ENCODE assay signal across 23 cellular contexts in the genomic region with DNA sequence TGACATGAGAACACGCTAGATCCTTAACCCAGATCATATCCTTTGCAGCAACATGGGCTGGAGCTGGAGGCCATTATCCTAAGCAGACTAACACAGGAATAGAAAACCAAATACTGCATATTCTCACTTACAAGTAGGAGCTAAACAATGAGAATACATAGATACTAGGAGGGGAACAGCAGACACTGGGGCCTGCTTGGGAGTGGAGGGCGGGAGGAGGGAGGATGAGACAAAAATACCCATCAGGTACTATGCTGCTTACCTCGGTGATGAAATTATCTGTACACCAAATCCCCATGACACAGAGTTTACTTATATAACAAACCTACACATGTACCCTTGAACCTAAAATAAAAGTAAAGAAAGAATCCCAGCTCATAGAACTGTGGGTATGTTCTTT. TPM values are rescaled to one million over a fixed set of nuclear protein-coding genes. Genes with fewer than 3 reads are reported as not detected.
DNase-seq lines count a peak whose midpoint lies in the region; ATAC-seq, FAIRE-seq and TF ChIP-seq lines count a peak whose summit lies in the region.
"Had no signal": no experiment of that assay in that cellular context is flagged by ENCODE, and none has a peak within 500 bp of the region (broad histone marks: within the 10 kb centered on the region; RNA-seq: fewer than 3 reads in every experiment).

No MANE protein-coding gene starts in this region.

- no peaks in the 10 kb centered on the region for H4K20me1 ChIP-seq in SK-N-SH (ENCODE audit: insufficient read depth)
- peaks cover 19% of the 10 kb centered on the region for H4K20me1 ChIP-seq in astrocyte (ENCODE audit: insufficient read depth, low read length)

- H3K27ac Mint-ChIP-seq in CD8-positive, alpha-beta T cell = peak overlapping the region; percentile 10
- H3K27ac Mint-ChIP-seq in astrocyte (ENCODE audit: unreplicated experiment) (no peak overlapping the region), nephron (peak overlapping the region in 2 of 3 experiments; percentile 74 to 94)

- ATAC-seq in SK-N-SH treated with all-trans-retinoic acid at 6 μM for 48 hours = no peak
- no peak for ATAC-seq in CD8-positive, alpha-beta T cell
- ATAC-seq in left lobe of liver = no peak
- ATAC-seq: heart left ventricle had no signal

- no peaks in the 10 kb centered on the region for H3K27me3 Mint-ChIP-seq in CD8-positive, alpha-beta T cell (ENCODE audit: low read depth)
- H3K27me3 Mint-ChIP-seq in astrocyte (ENCODE audit: low read depth, unreplicated experiment) (peaks cover 22% of the 10 kb centered on the region), nephron (ENCODE audit: low read depth) (peaks cover 6% of the 10 kb centered on the region)

- DNase-seq in SK-N-SH = no peak
- no peak for DNase-seq in CD8-positive, alpha-beta T cell
- no peak for DNase-seq in astrocyte (ENCODE audit: low read depth)
- no peak for DNase-seq in left lobe of liver (ENCODE audit: low spot score)
- DNase-seq in COR-L47 (lab: John Stamatoyannopoulos, UW) = no peak
- DNase-seq in HUDEP-2 (lab: John Stamatoyannopoulos, UW; ENCODE audit: unreplicated experiment in 76 of 76) = no peak
- DNase-seq: activated CD4-positive, CD25-positive, alpha-beta regulatory T cell treated with anti-CD3 and anti-CD28 coated beads, Interleukin-2, amount 50 U/mL, for 72 hours; C1 segment of cervical spinal cord; dermis blood vessel endothelial cell; heart left ventricle; mesenchymal stem cell; MG63; NCI-H226; stimulated activated CD4-positive, alpha-beta T cell treated with anti-CD3 and anti-CD28 coated beads, Interleukin-2, amount 100 ng/mL, for 48 hours; tibial artery had no signal

- 100% methylated on average over 3 of the region's 3 CpGs for WGBS in SK-N-SH (ENCODE audit: low lambda C conversion rate)

- H3K4me2 ChIP-seq in SK-N-SH (peak overlapping the region; percentile 99; the same call in 1 of the 2 replicates), astrocyte (ENCODE audit: low read length) (no peak overlapping the region)

- H3F3A ChIP-seq in SK-N-SH (replicated peaks; ENCODE audit: insufficient read depth) = peaks cover 3% of the 10 kb centered on the region

- FAIRE-seq in astrocyte (lab: Jason Lieb, UNC) = no peak
- FAIRE-seq: islet of Langerhans had no signal

- H3K36me3 Mint-ChIP-seq in CD8-positive, alpha-beta T cell = peaks cover 12% of the 10 kb centered on the region
- peaks cover 2% of the 10 kb centered on the region for H3K36me3 Mint-ChIP-seq in astrocyte (ENCODE audit: low read depth, unreplicated experiment)
- no peaks in the 10 kb centered on the region for H3K36me3 Mint-ChIP-seq in nephron (ENCODE audit: low read depth)

- intact Hi-C loops in CD8-positive, alpha-beta T cell (cut with DNase I, micrococcal nuclease) = loop anchor here (2.0 to 10.0 kb wide), 6 partner anchors 49 to 717 kb away; a partner anchor contains a TSS

- no peaks in the 10 kb centered on the region for H3K9me3 ChIP-seq in SK-N-SH
- H3K9me3 ChIP-seq in CD8-positive, alpha-beta T cell (ENCODE audit: low read length) = no peaks in the 10 kb centered on the region
- no peaks in the 10 kb centered on the region for H3K9me3 ChIP-seq in astrocyte (ENCODE audit: insufficient read depth, low read depth, low read length)
- H3K9me3 ChIP-seq: esophagus muscularis mucosa, heart left ventricle, MG63, tibial artery had no signal

- H3K27me3 ChIP-seq in SK-N-SH (ENCODE audit: insufficient read depth) = no peaks in the 10 kb centered on the region
- H3K27me3 ChIP-seq in CD8-positive, alpha-beta T cell (ENCODE audit: insufficient read depth, low read length) = no peaks in the 10 kb centered on the region
- no peaks in the 10 kb centered on the region for H3K27me3 ChIP-seq in astrocyte (ENCODE audit: insufficient read depth, low read length)
- H3K27me3 ChIP-seq: esophagus muscularis mucosa, heart left ventricle, MG63, tibial artery had no signal

- H3K9me2 ChIP-seq in SK-N-SH = no peaks in the 10 kb centered on the region

- H3K36me3 ChIP-seq in SK-N-SH (replicated peaks in 1 of 2; ENCODE audit: control insufficient read depth in 1 of 2, insufficient read depth in 2 of 2, low read length in 1 of 2) = no peaks in the 10 kb centered on the region
- H3K36me3 ChIP-seq in CD8-positive, alpha-beta T cell (ENCODE audit: insufficient read depth, low read length) = peaks cover 3% of the 10 kb centered on the region
- no peaks in the 10 kb centered on the region for H3K36me3 ChIP-seq in astrocyte (ENCODE audit: insufficient read depth, low read length)
- H3K36me3 ChIP-seq: MG63 had no signal

- H3K9me3 Mint-ChIP-seq in CD8-positive, alpha-beta T cell = no peaks in the 10 kb centered on the region
- H3K9me3 Mint-ChIP-seq in astrocyte (ENCODE audit: unreplicated experiment) (peaks cover 2% of the 10 kb centered on the region), nephron (no peaks in the 10 kb centered on the region)

- H3K4me3 ChIP-seq in SK-N-SH (ENCODE audit: low read depth in 2 of 2, low read length in 1 of 2) (no peak overlapping the region), astrocyte (ENCODE audit: insufficient read depth, low read depth, low read length) (no peak overlapping the region)
- H3K4me3 ChIP-seq in CD8-positive, alpha-beta T cell (ENCODE audit: low read depth, low read length) = no peak overlapping the region

- peaks cover 0 to 19% of the 10 kb centered on the region in 2 experiments; a peak in 1 of 4 replicates for H3K4me1 ChIP-seq in SK-N-SH (ENCODE audit: control insufficient read depth in 1 of 2, insufficient read depth in 2 of 2, low read depth in 1 of 2, low read length in 1 of 2)
- H3K4me1 ChIP-seq in CD8-positive, alpha-beta T cell (ENCODE audit: insufficient read depth, low read length) = peaks cover 38% of the 10 kb centered on the region
- H3K4me1 ChIP-seq in astrocyte (ENCODE audit: insufficient read depth, low read length) = peaks cover 12% of the 10 kb centered on the region

- H3K4me1 Mint-ChIP-seq in CD8-positive, alpha-beta T cell (ENCODE audit: low read depth) = peaks cover 40% of the 10 kb centered on the region
- H3K4me1 Mint-ChIP-seq in astrocyte (ENCODE audit: low read depth, unreplicated experiment) = peaks cover 19% of the 10 kb centered on the region
- peaks cover 36% of the 10 kb centered on the region for H3K4me1 Mint-ChIP-seq in nephron

- TF ChIP-seq EP300 in SK-N-SH (IDR thresholded peaks at IDR 0.05; ENCODE audit: borderline replicate concordance in 1 of 2, low read depth in 1 of 2, low read length in 1 of 2) = no peak

- CTCF ChIA-PET in SK-N-SH (lab: Yijun Ruan, JAX) = interaction anchor here (1.0 to 4.9 kb wide), 4 partner anchors 14 to 57 kb away, joined by 4 to 36 read pairs (median 4); a partner anchor contains a TSS
- CTCF ChIA-PET in CD8-positive, alpha-beta T cell (lab: Charles Lee) = interaction anchor here (1.2 to 3.0 kb wide), 3 partner anchors 9 to 91 kb away, joined by 3 to 15 read pairs (median 4); a partner anchor contains a TSS

- H3K9ac ChIP-seq in SK-N-SH (no peak overlapping the region), astrocyte (ENCODE audit: low read length) (no peak overlapping the region)

- no peak for TF ChIP-seq RAD21 in SK-N-SH (IDR thresholded peaks at IDR 0.05; ENCODE audit: low read length)

- TF ChIP-seq CTCF in SK-N-SH (IDR thresholded peaks at IDR 0.05) = no peak
- no peak for TF ChIP-seq CTCF in CD8-positive, alpha-beta T cell (IDR thresholded peaks at IDR 0.05)
- TF ChIP-seq CTCF in astrocyte (IDR thresholded peaks at IDR 0.05; ENCODE audit: insufficient read depth, low read depth, low read length) = no peak
- TF ChIP-seq CTCF in nephron (IDR thresholded peaks at IDR 0.05; ENCODE audit: unreplicated experiment in 3 of 3) = no peak

- H3K27ac ChIP-seq in SK-N-SH (ENCODE audit: low read depth in 2 of 2, low read length in 1 of 2) = no peak overlapping the region
- no peak overlapping the region for H3K27ac ChIP-seq in CD8-positive, alpha-beta T cell (ENCODE audit: low read depth, low read length)
- no peak overlapping the region for H3K27ac ChIP-seq in astrocyte (ENCODE audit: low read depth, low read length)
- H3K27ac ChIP-seq: 22Rv1 had no signal

- no peaks in the 10 kb centered on the region; the same call in 1 of the 2 replicates for H3K79me2 ChIP-seq in SK-N-SH (ENCODE audit: insufficient read depth)
- peaks cover 7% of the 10 kb centered on the region for H3K79me2 ChIP-seq in astrocyte (ENCODE audit: insufficient read depth, low read length)

- H2AFZ ChIP-seq in SK-N-SH (ENCODE audit: low read depth) = no peak overlapping the region
- no peak overlapping the region for H2AFZ ChIP-seq in astrocyte (ENCODE audit: low read depth, low read length)

- POLR2A ChIA-PET in SK-N-SH (lab: Yijun Ruan, JAX) = interaction anchor here (2.2 kb wide), 1 partner anchor 14 kb away, joined by 9 read pairs; a partner anchor contains a TSS
- POLR2A ChIA-PET in CD8-positive, alpha-beta T cell (lab: Charles Lee) = interaction anchor here (0.8 to 8.9 kb wide), 2 partner anchors 14 to 102 kb away, joined by 4 to 102 read pairs; a partner anchor contains a TSS

- peak overlapping the region; percentile 90 for H3K4me3 Mint-ChIP-seq in CD8-positive, alpha-beta T cell
- peak overlapping the region; percentile 90 for H3K4me3 Mint-ChIP-seq in astrocyte (ENCODE audit: unreplicated experiment)
- H3K4me3 Mint-ChIP-seq in nephron = peak overlapping the region; percentile 93 to 94 (median 94)

TF ChIP-seq in SK-N-SH, 30 proteins besides CTCF, POLR2A, EP300 and RAD21 (continues in another document):
- no peak for TF ChIP-seq FOSL2 (IDR thresholded peaks at IDR 0.05; ENCODE audit: borderline replicate concordance, low read depth)

TF ChIP-seq in SK-N-SH treated with all-trans-retinoic acid at 6 μM for 48 hours, 23 proteins besides CTCF, POLR2A, EP300 and RAD21:
- TF ChIP-seq OSR1 (CRISPR knock-in tag; IDR thresholded peaks at IDR 0.05) = no peak

RNA-seq across cellular contexts. Expression of a gene that starts 1.2 kb away (rescaled TPM):
- polyA plus RNA-seq in SK-N-SH (2012; rRNA removed) = 8.6 and 10.6 TPM in 2 replicates
- 4.4 and 5.5 TPM in 2 replicates for polyA plus RNA-seq in SK-N-SH (2012; cell fraction: cytosol; rRNA removed)
- polyA plus RNA-seq in SK-N-SH (2012; cell fraction: nucleus; rRNA removed) = 17.6 and 23.1 TPM in 2 replicates
- 1 to 10 TPM; 8.0 to 8.6 TPM for total RNA-seq in CD8-positive, alpha-beta T cell
- 4.8 and 5.5 TPM in 2 replicates for total RNA-seq in astrocyte
- total RNA-seq in left lobe of liver = 5.3 TPM

RNA-seq across cellular contexts. Expression of a gene that starts 13.8 kb away (rescaled TPM):
- 28.2 and 29.6 TPM in 2 replicates for polyA plus RNA-seq in SK-N-SH (2012; rRNA removed)
- 18.6 and 24.6 TPM in 2 replicates for polyA plus RNA-seq in SK-N-SH (2012; cell fraction: cytosol; rRNA removed)
- 136 TPM in 2 replicates for polyA plus RNA-seq in SK-N-SH (2012; cell fraction: nucleus; rRNA removed)
- 10 to 100 TPM; 30.3 to 30.6 TPM for total RNA-seq in CD8-positive, alpha-beta T cell
- 22.8 and 26.9 TPM in 2 replicates for total RNA-seq in astrocyte
- 18.9 TPM for total RNA-seq in left lobe of liver

RNA-seq across cellular contexts. Expression of a gene that starts 50.3 kb away (rescaled TPM):
- polyA plus RNA-seq in SK-N-SH (2012; rRNA removed) = 39.9 and 51.0 TPM in 2 replicates
- 55.6 and 57.4 TPM in 2 replicates for polyA plus RNA-seq in SK-N-SH (2012; cell fraction: cytosol; rRNA removed)
- 19.7 and 32.5 TPM in 2 replicates for polyA plus RNA-seq in SK-N-SH (2012; cell fraction: nucleus; rRNA removed)
- 10 to 100 TPM in 1 of 2 experiments, 1 to 10 TPM in 1; 8.3 to 10.5 TPM for total RNA-seq in CD8-positive, alpha-beta T cell
- total RNA-seq in astrocyte = 19.3 and 20.2 TPM in 2 replicates
- total RNA-seq in left lobe of liver = 43.0 TPM

RNA-seq across cellular contexts. Expression of a gene that starts 53.8 kb away (rescaled TPM):
- 0.07 and 0.24 TPM in 2 replicates for polyA plus RNA-seq in SK-N-SH (2012; rRNA removed)
- polyA plus RNA-seq in SK-N-SH (2012; cell fraction: cytosol; rRNA removed) = not detected in 2 replicates
- 0.61 and 0.65 TPM in 2 replicates for polyA plus RNA-seq in SK-N-SH (2012; cell fraction: nucleus; rRNA removed)
- total RNA-seq in CD8-positive, alpha-beta T cell = not detected
- total RNA-seq in astrocyte (not detected in 2 replicates), left lobe of liver (not detected)
- total RNA-seq: Daoy; esophagus muscularis mucosa; osteoblast; T-helper 2 cell treated with Interferon-gamma antibody and Interleukin-4, amounts not matched to agents 100 ng/mL and 5 ng/mL, for 36 hours had no signal
- polyA plus RNA-seq: heart left ventricle had no signal
